Comparison of ENCODE assay signal across 12 cellular contexts in genomic region chr17:29107933-29108805, GRCh38.
DNase-seq lines count a peak whose midpoint lies in the region; ATAC-seq and TF ChIP-seq lines count a peak whose summit lies in the region.
"Had no signal": no experiment of that assay in that cellular context is flagged by ENCODE, and none has a peak within 500 bp of the region (broad histone marks: within the 10 kb centered on the region; RNA-seq: fewer than 3 reads in every experiment).

No MANE protein-coding gene starts in this region.

- H2BK12ac ChIP-seq in H9 (ENCODE audit: insufficient read length, low read depth, low read length): no peak overlapping the region

- H3T11ph ChIP-seq in H9 (ENCODE audit: low read length): no peak overlapping the region

- H3K18ac ChIP-seq in H9 (ENCODE audit: insufficient read length, low read depth, low read length): no peak overlapping the region

- no peak overlapping the region for H3K4me2 ChIP-seq in H9 (ENCODE audit: insufficient read depth, insufficient read length, low read length)

- peak overlapping the region; percentile 19 to 85 (median 28); a peak in 2 of 7 replicates for H3K27ac Mint-ChIP-seq in H9
- H3K27ac Mint-ChIP-seq: activated CD4-positive, alpha-beta T cell treated with anti-CD3 and anti-CD28 coated beads, Interleukin-2, amount 10 ng/mL, durations not matched to agents 24 days and 14 days had no signal

- H3K56ac ChIP-seq in H9 (ENCODE audit: insufficient read length, low read depth, low read length): no peak overlapping the region

- H3K14ac ChIP-seq in H9 (ENCODE audit: insufficient read depth, low read length): no peak overlapping the region

- H2AK5ac ChIP-seq in H9 (ENCODE audit: insufficient read length, low read length): no peak overlapping the region

- no peak for DNase-seq in H9
- no peak for DNase-seq in RWPE2 (ENCODE audit: low spot score)
- DNase-seq in cardiac muscle cell (ENCODE audit: low read depth in 1 of 2, low spot score in 1 of 2): no peak
- peak; percentile 56 to 86 for DNase-seq in psoas muscle
- DNase-seq in NCI-H345 (lab: John Stamatoyannopoulos, UW): no peak
- DNase-seq: activated CD4-positive, alpha-beta T cell treated with anti-CD3 and anti-CD28 coated beads, Interleukin-2, amount 10 ng/mL, durations not matched to agents 24 days and 14 days; activated effector memory CD4-positive, alpha-beta T cell treated with Interleukin-2 at 50 U/mL for 16 hours; effector CD8-positive, alpha-beta T cell; NCI-H69 had no signal

- WGBS in H9 (ENCODE audit: extremely low coverage, insufficient read length, low lambda C conversion rate): no CpG with 5 or more reads among the region's 10 CpGs
- 29 to 43% (median 36%) methylated on average over 10 of the region's 10 CpGs for WGBS in psoas muscle, 3 donors

- intact Hi-C loops in psoas muscle (cut with DNase I): no loop called here

- no peak overlapping the region for H2BK120ac ChIP-seq in H9 (ENCODE audit: low read depth, low read length, poor library complexity, severe bottlenecking)

- TF ChIP-seq CTCF in H9 (conservative IDR thresholded peaks at IDR 0.05) (no peak), RWPE2 (IDR thresholded peaks at IDR 0.05; ENCODE audit: poor library complexity, severe bottlenecking) (no peak), cardiac muscle cell (IDR thresholded peaks at IDR 0.05; ENCODE audit: low read depth, low read length) (no peak), psoas muscle (IDR thresholded peaks at IDR 0.05) (no peak)

- no peak overlapping the region for H4K5ac ChIP-seq in H9 (ENCODE audit: insufficient read length, low read depth, low read length)

- H3K9me3 ChIP-seq in H9 (ENCODE audit: control insufficient read depth, low read depth, low read length): no peaks in the 10 kb centered on the region
- no peaks in the 10 kb centered on the region for H3K9me3 ChIP-seq in RWPE2 (ENCODE audit: severe bottlenecking)
- H3K9me3 ChIP-seq in cardiac muscle cell (ENCODE audit: low read depth): no peaks in the 10 kb centered on the region
- H3K9me3 ChIP-seq in psoas muscle: no peaks in the 10 kb centered on the region

- H3K79me1 ChIP-seq in H9 (ENCODE audit: insufficient read depth, low read depth, low read length, poor library complexity, severe bottlenecking): no peaks in the 10 kb centered on the region

- no peak overlapping the region for H4K91ac ChIP-seq in H9 (ENCODE audit: insufficient read length, low read depth, low read length)

- H3K27me3 ChIP-seq in H9 (ENCODE audit: insufficient read depth, low read length) (no peaks in the 10 kb centered on the region), RWPE2 (ENCODE audit: insufficient read depth, poor library complexity, severe bottlenecking) (no peaks in the 10 kb centered on the region), cardiac muscle cell (no peaks in the 10 kb centered on the region), psoas muscle (ENCODE audit: insufficient read depth in 3 of 3, low read length in 2 of 3) (no peaks in the 10 kb centered on the region)

- H3K36me3 Mint-ChIP-seq in H9 (ENCODE audit: insufficient read depth in 1 of 3, low read depth in 3 of 3): peaks cover 12 to 45% (median 14%) of the 10 kb centered on the region in 3 experiments; a peak in 6 of 7 replicates

- H3K27ac ChIP-seq in H9 (ENCODE audit: insufficient read length, low read depth, low read length) (no peak overlapping the region), RWPE2 (ENCODE audit: poor library complexity, severe bottlenecking) (peak overlapping the region; percentile 29), cardiac muscle cell (peak overlapping the region; percentile 17), psoas muscle (peak overlapping the region; percentile 79)

- H3K4me1 ChIP-seq in H9 (ENCODE audit: insufficient read depth, low read length): no peaks in the 10 kb centered on the region; the same call in 1 of the 2 replicates
- H3K4me1 ChIP-seq in RWPE2 (ENCODE audit: insufficient read depth, poor library complexity, severe bottlenecking): peaks cover 8% of the 10 kb centered on the region
- H3K4me1 ChIP-seq in cardiac muscle cell (ENCODE audit: low read depth): peaks cover 7% of the 10 kb centered on the region
- H3K4me1 ChIP-seq in psoas muscle: peaks cover 63% of the 10 kb centered on the region

- H4K8ac ChIP-seq in H9 (replicated peaks; ENCODE audit: insufficient read length, low read depth, low read length): no peak overlapping the region

- H3K4me3 ChIP-seq in RWPE2 (ENCODE audit: severe bottlenecking) (no peak overlapping the region), cardiac muscle cell (no peak overlapping the region), psoas muscle (no peak overlapping the region)

- no peak overlapping the region for H3K23ac ChIP-seq in H9 (ENCODE audit: insufficient read length, low read depth, low read length)

- no peak overlapping the region for H3K4ac ChIP-seq in H9 (ENCODE audit: low read depth, low read length)

- no peak overlapping the region for H2BK20ac ChIP-seq in H9 (ENCODE audit: low read depth, low read length, poor library complexity, severe bottlenecking)

- no peaks in the 10 kb centered on the region; a peak in 1 of 5 replicates for H3K9me3 Mint-ChIP-seq in H9
- H3K9me3 Mint-ChIP-seq: activated CD4-positive, alpha-beta T cell treated with anti-CD3 and anti-CD28 coated beads, Interleukin-2, amount 10 ng/mL, durations not matched to agents 24 days and 14 days had no signal

- H2AFZ ChIP-seq in H9 (ENCODE audit: low read length): no peak overlapping the region

- H3K27me3 Mint-ChIP-seq in H9 (ENCODE audit: low read depth): no peaks in the 10 kb centered on the region; the same call in 1 of the 2 replicates
- H3K27me3 Mint-ChIP-seq: activated CD4-positive, alpha-beta T cell treated with anti-CD3 and anti-CD28 coated beads, Interleukin-2, amount 10 ng/mL, durations not matched to agents 24 days and 14 days had no signal

- ATAC-seq in RWPE2 (ENCODE audit: low read depth) (peak; percentile 65; the same call in 2 of the 3 replicates), psoas muscle (peak; percentile 24 to 56 (median 48)), esophagus mucosa (no peak), HG02571 (IDR thresholded peaks at IDR 0.05; ENCODE audit: unreplicated experiment) (no peak), GM21717 (IDR thresholded peaks at IDR 0.05; ENCODE audit: unreplicated experiment) (no peak)

- H3K23me2 ChIP-seq in H9 (ENCODE audit: insufficient read length, low read depth, low read length, poor library complexity, severe bottlenecking): no peaks in the 10 kb centered on the region

- no peak overlapping the region for H2BK15ac ChIP-seq in H9 (ENCODE audit: low read depth, low read length)

- H3K4me1 Mint-ChIP-seq in H9: peaks cover 13 to 22% of the 10 kb centered on the region in 2 experiments
- H3K4me1 Mint-ChIP-seq: activated CD4-positive, alpha-beta T cell treated with anti-CD3 and anti-CD28 coated beads, Interleukin-2, amount 10 ng/mL, durations not matched to agents 24 days and 14 days had no signal

- H3K79me2 ChIP-seq in H9 (ENCODE audit: insufficient read depth, low read length): no peaks in the 10 kb centered on the region

- H3K4me3 Mint-ChIP-seq in H9: no peak overlapping the region
- H3K4me3 Mint-ChIP-seq: activated CD4-positive, alpha-beta T cell treated with anti-CD3 and anti-CD28 coated beads, Interleukin-2, amount 10 ng/mL, durations not matched to agents 24 days and 14 days had no signal

- no peak overlapping the region for H2BK5ac ChIP-seq in H9 (ENCODE audit: insufficient read length, low read length)

- peaks cover 52% of the 10 kb centered on the region for H3K36me3 ChIP-seq in RWPE2 (ENCODE audit: low read depth)
- peaks cover 66% of the 10 kb centered on the region for H3K36me3 ChIP-seq in cardiac muscle cell
- peaks cover 11 to 89% of the 10 kb centered on the region in 2 donors for H3K36me3 ChIP-seq in psoas muscle (ENCODE audit: insufficient read depth in 1 of 2, low read depth in 1 of 2)

- H3K9ac ChIP-seq in H9 (ENCODE audit: extremely low read depth, insufficient read length, low read length): no peak overlapping the region

- H4K20me1 ChIP-seq in H9 (ENCODE audit: control insufficient read depth, insufficient read depth, insufficient read length): no peaks in the 10 kb centered on the region

Comparison
In these comparisons a context has a peak if more than half of its experiments do, and no peak if none do; other contexts are left out.
1. DNase-seq: peak in psoas muscle (2 of 2); none in H9 (single experiment), RWPE2 (single experiment), cardiac muscle cell (0 of 2) and NCI-H345 (single experiment).
2. ATAC-seq: peak in RWPE2 (single experiment) and psoas muscle (4 of 4); none in esophagus mucosa (single experiment), HG02571 (single experiment) and GM21717 (single experiment).